Comparison of ENCODE assay signal across 13 cellular contexts in genomic region chr2:176066645-176067586, GRCh38. TPM values are rescaled to one million over a fixed set of nuclear protein-coding genes. Genes with fewer than 3 reads are reported as not detected.
DNase-seq lines count a peak whose midpoint lies in the region; ATAC-seq and TF ChIP-seq lines count a peak whose summit lies in the region.
"Had no signal": no experiment of that assay in that cellular context is flagged by ENCODE, and none has a peak within 500 bp of the region (broad histone marks: within the 10 kb centered on the region; RNA-seq: fewer than 3 reads in every experiment).

No MANE protein-coding gene starts in this region.

- no peaks in the 10 kb centered on the region for H3K9me2 ChIP-seq in neural cell (ENCODE audit: insufficient read depth, low read length)

- no peak overlapping the region for H3K27ac ChIP-seq in heart right ventricle
- no peak overlapping the region for H3K27ac ChIP-seq in right atrium auricular region
- no peak overlapping the region for H3K27ac ChIP-seq in neural cell (ENCODE audit: low read length)
- H3K27ac ChIP-seq in upper lobe of left lung = no peak overlapping the region

- H4K20me1 ChIP-seq in neural cell (ENCODE audit: insufficient read depth) = no peaks in the 10 kb centered on the region

- no peak for TF ChIP-seq POLR2A in upper lobe of left lung (IDR thresholded peaks at IDR 0.05)

- H2AFZ ChIP-seq in neural cell (ENCODE audit: low read depth, low read length) = no peak overlapping the region

- TF ChIP-seq RAD21 in neural cell (conservative IDR thresholded peaks at IDR 0.05) = no peak

- DNase-seq in heart right ventricle (no peak), right atrium auricular region (ENCODE audit: low spot score) (no peak), fibroblast of villous mesenchyme (ENCODE audit: low read depth) (no peak), upper lobe of left lung (peak in 1 of 2 donors; percentile 82), HK-2 (ENCODE audit: unreplicated experiment) (no peak), dermis blood vessel endothelial cell (no peak)
- DNase-seq: activated CD8-positive, alpha-beta T cell treated with anti-CD3 and anti-CD28 coated beads, Interleukin-2, amount 10 ng/mL, durations not matched to agents 7 days and 5 days; NCI-H146; T-cell had no signal

- no peaks in the 10 kb centered on the region for H3K9me3 ChIP-seq in heart right ventricle
- no peaks in the 10 kb centered on the region for H3K9me3 ChIP-seq in right atrium auricular region
- peaks cover 4% of the 10 kb centered on the region for H3K9me3 ChIP-seq in neural cell (ENCODE audit: low read length)
- no peaks in the 10 kb centered on the region for H3K9me3 ChIP-seq in upper lobe of left lung

- H3K9ac ChIP-seq in neural cell (ENCODE audit: low read length) = no peak overlapping the region

- H3K79me2 ChIP-seq in neural cell (replicated peaks; ENCODE audit: insufficient read depth, low read length) = no peaks in the 10 kb centered on the region

- H3K27me3 ChIP-seq in heart right ventricle (peaks cover 43 to 100% (median 97%) of the 10 kb centered on the region in 7 donors), right atrium auricular region (peaks cover 3 to 21% of the 10 kb centered on the region in 2 donors), neural cell (ENCODE audit: insufficient read depth, low read depth, low read length) (peaks cover 100% of the 10 kb centered on the region), upper lobe of left lung (peaks cover 0 to 51% (median 27%) of the 10 kb centered on the region in 4 donors)

- peak in 1 of 8 donors; percentile 29 for ATAC-seq in heart right ventricle
- peak in 1 of 2 donors; percentile 42 for ATAC-seq in upper lobe of left lung (ENCODE audit: low FRiP score in 2 of 2)
- no peak for ATAC-seq in HG03095 (IDR thresholded peaks at IDR 0.05; ENCODE audit: unreplicated experiment)
- ATAC-seq: activated CD8-positive, alpha-beta T cell treated with anti-CD3 and anti-CD28 coated beads, Interleukin-2, amount 10 ng/mL, durations not matched to agents 7 days and 5 days; T-cell had no signal

- WGBS in heart right ventricle, 2 donors = 25 to 36% methylated on average over 56 of the region's 56 CpGs
- WGBS in upper lobe of left lung, 2 donors = 13 to 18% methylated on average over 25 to 56 of the region's 56 CpGs

- intact Hi-C loops in heart right ventricle (cut with DNase I) = no loop called here

- peak overlapping the region in 8 of 10 donors; percentile 18 to 42 (median 32) for H3K4me3 ChIP-seq in heart right ventricle
- H3K4me3 ChIP-seq in right atrium auricular region = peak overlapping the region in 1 of 2 donors; percentile 29
- peak overlapping the region; percentile 5 for H3K4me3 ChIP-seq in fibroblast of villous mesenchyme (ENCODE audit: low read depth, low read length)
- peak overlapping the region; percentile 3 for H3K4me3 ChIP-seq in neural cell (ENCODE audit: low read length)
- peak overlapping the region in 3 of 4 donors; percentile 21 to 39 (median 34) for H3K4me3 ChIP-seq in upper lobe of left lung

- H3K36me3 ChIP-seq in heart right ventricle = no peaks in the 10 kb centered on the region
- H3K36me3 ChIP-seq in right atrium auricular region = no peaks in the 10 kb centered on the region
- no peaks in the 10 kb centered on the region for H3K36me3 ChIP-seq in neural cell (ENCODE audit: insufficient read depth, low read length)
- no peaks in the 10 kb centered on the region for H3K36me3 ChIP-seq in upper lobe of left lung

- H3K4me2 ChIP-seq in neural cell (ENCODE audit: low read length) = no peak overlapping the region

- TF ChIP-seq EP300 in neural cell (conservative IDR thresholded peaks at IDR 0.05; ENCODE audit: poor library complexity, severe bottlenecking) (no peak), upper lobe of left lung (IDR thresholded peaks at IDR 0.05) (no peak)

- no peaks in the 10 kb centered on the region for H3F3A ChIP-seq in neural cell (ENCODE audit: insufficient read depth, low read length, poor library complexity, severe bottlenecking)

- TF ChIP-seq CTCF in heart right ventricle (IDR thresholded peaks at IDR 0.05) (no peak), right atrium auricular region (IDR thresholded peaks at IDR 0.05) (no peak), fibroblast of villous mesenchyme (IDR thresholded peaks at IDR 0.05; ENCODE audit: insufficient read depth, low read depth, low read length) (no peak), neural cell (IDR thresholded peaks at IDR 0.05; ENCODE audit: poor library complexity, severe bottlenecking) (no peak), upper lobe of left lung (IDR thresholded peaks at IDR 0.05) (no peak)

- peaks cover 0 to 25% (median 17%) of the 10 kb centered on the region in 9 donors for H3K4me1 ChIP-seq in heart right ventricle
- H3K4me1 ChIP-seq in right atrium auricular region = peaks cover 0 to 20% of the 10 kb centered on the region in 2 donors
- peaks cover 10 to 29% (median 14%) of the 10 kb centered on the region in 4 donors for H3K4me1 ChIP-seq in upper lobe of left lung

TF ChIP-seq in neural cell, 6 proteins besides CTCF, POLR2A, EP300 and RAD21:
- TF ChIP-seq EZH2 (IDR thresholded peaks at IDR 0.05; ENCODE audit: borderline replicate concordance, insufficient read depth, low read length, poor library complexity, severe bottlenecking) (peak; percentile 89), POLR2AphosphoS5 (IDR thresholded peaks at IDR 0.05) (no peak)

RNA-seq across cellular contexts. Expression of gene EVX2, which starts 16.8 kb away (rescaled TPM):
- total RNA-seq in heart right ventricle = not detected
- not detected for polyA plus RNA-seq in heart right ventricle
- total RNA-seq in right atrium auricular region = not detected
- under 0.01 TPM in 1 of 2 replicates, not detected in the other for total RNA-seq in fibroblast of villous mesenchyme
- polyA plus RNA-seq in neural cell = not detected in 2 replicates
- polyA minus RNA-seq in neural cell = not detected in 2 replicates
- total RNA-seq in upper lobe of left lung = not detected
- not detected in 2 replicates for total RNA-seq in dermis blood vessel endothelial cell
- total RNA-seq: activated CD8-positive, alpha-beta T cell treated with anti-CD3 and anti-CD28 coated beads, Interleukin-2, amount 10 ng/mL, durations not matched to agents 7 days and 5 days; pulmonary artery endothelial cell; T-cell had no signal
- polyA plus RNA-seq: adipose tissue had no signal

RNA-seq across cellular contexts. Expression of gene HOXD13, which starts 25.6 kb away (rescaled TPM):
- total RNA-seq in heart right ventricle = not detected
- polyA plus RNA-seq in heart right ventricle = not detected
- not detected for total RNA-seq in right atrium auricular region
- total RNA-seq in fibroblast of villous mesenchyme = 0.43 TPM in 1 of 2 replicates, not detected in the other
- polyA plus RNA-seq in neural cell = not detected in 2 replicates
- not detected in 2 replicates for polyA minus RNA-seq in neural cell
- not detected for total RNA-seq in upper lobe of left lung
- under 0.01 TPM in 1 of 2 replicates, not detected in the other for total RNA-seq in dermis blood vessel endothelial cell
- total RNA-seq: activated CD8-positive, alpha-beta T cell treated with anti-CD3 and anti-CD28 coated beads, Interleukin-2, amount 10 ng/mL, durations not matched to agents 7 days and 5 days; pulmonary artery endothelial cell; T-cell had no signal

RNA-seq across cellular contexts. Expression of gene HOXD12, which starts 32.7 kb away (rescaled TPM):
- not detected for total RNA-seq in heart right ventricle
- not detected for polyA plus RNA-seq in heart right ventricle
- not detected for total RNA-seq in right atrium auricular region
- not detected in 2 replicates for total RNA-seq in fibroblast of villous mesenchyme
- polyA plus RNA-seq in neural cell = not detected in 2 replicates
- polyA minus RNA-seq in neural cell = not detected in 2 replicates
- not detected for total RNA-seq in upper lobe of left lung
- not detected in 2 replicates for total RNA-seq in dermis blood vessel endothelial cell
- total RNA-seq: activated CD8-positive, alpha-beta T cell treated with anti-CD3 and anti-CD28 coated beads, Interleukin-2, amount 10 ng/mL, durations not matched to agents 7 days and 5 days; pulmonary artery endothelial cell; T-cell had no signal
- polyA plus RNA-seq: adipose tissue had no signal

RNA-seq across cellular contexts. Expression of gene HOXD11, which starts 40.2 kb away (rescaled TPM):
- total RNA-seq in heart right ventricle (not detected), right atrium auricular region (not detected), fibroblast of villous mesenchyme (26.4 and 42.3 TPM in 2 replicates), upper lobe of left lung (not detected), dermis blood vessel endothelial cell (0.17 TPM in 1 of 2 replicates, not detected in the other)
- polyA plus RNA-seq in heart right ventricle (not detected), neural cell (not detected in 2 replicates)
- polyA minus RNA-seq in neural cell = not detected in 2 replicates
- total RNA-seq: activated CD8-positive, alpha-beta T cell treated with anti-CD3 and anti-CD28 coated beads, Interleukin-2, amount 10 ng/mL, durations not matched to agents 7 days and 5 days; pulmonary artery endothelial cell; T-cell had no signal

RNA-seq across cellular contexts. Expression of gene HOXD10, which starts 49.7 kb away (rescaled TPM):
- total RNA-seq in heart right ventricle (not detected), right atrium auricular region (not detected), fibroblast of villous mesenchyme (39.9 and 58.7 TPM in 2 replicates), upper lobe of left lung (under 1 TPM in 2 of 6 donors, not detected in 4; 0.47 to 0.55 TPM), dermis blood vessel endothelial cell (7.7 and 15.2 TPM in 2 replicates)
- polyA plus RNA-seq in heart right ventricle (not detected), neural cell (not detected in 2 replicates)
- not detected in 2 replicates for polyA minus RNA-seq in neural cell
- total RNA-seq: activated CD8-positive, alpha-beta T cell treated with anti-CD3 and anti-CD28 coated beads, Interleukin-2, amount 10 ng/mL, durations not matched to agents 7 days and 5 days; pulmonary artery endothelial cell; T-cell had no signal
